21 cellular contexts compared by ENCODE assay signal in the genomic region with DNA sequence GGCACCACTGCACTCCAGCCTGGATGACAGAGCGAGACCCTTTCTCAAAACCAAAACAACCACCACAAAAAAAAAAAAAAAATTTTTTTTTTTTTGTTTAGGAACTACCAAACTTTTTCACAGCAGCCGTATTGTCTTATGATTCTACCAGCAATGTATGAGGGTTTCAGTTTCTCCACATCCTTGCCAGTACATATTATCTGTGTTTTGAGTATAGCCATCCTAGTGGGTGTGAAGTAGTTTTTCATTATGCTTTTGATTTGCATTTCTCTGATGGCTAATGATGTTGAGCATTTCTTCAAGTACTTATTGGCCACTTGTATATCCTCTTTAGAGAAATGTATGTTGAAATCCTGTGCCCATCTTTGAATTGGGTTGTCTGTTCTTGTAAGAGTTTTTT. TPM values are rescaled to one million over a fixed set of nuclear protein-coding genes. Genes with fewer than 3 reads are reported as not detected.
A peak's percentile ranks its signal among the peaks of the same experiment; 100 is the strongest.
DNase-seq lines count a peak whose midpoint lies in the region; ATAC-seq and TF ChIP-seq lines count a peak whose summit lies in the region.
"Had no signal": no experiment of that assay in that cellular context is flagged by ENCODE, and none has a peak within 500 bp of the region (broad histone marks: within the 10 kb centered on the region; RNA-seq: fewer than 3 reads in every experiment).

No MANE protein-coding gene starts in this region.

- TF ChIP-seq CTCF in GM12865 (IDR thresholded peaks at IDR 0.05; ENCODE audit: insufficient read depth, low read depth, low read length, missing control alignments) (no peak), endothelial cell (IDR thresholded peaks at IDR 0.05; ENCODE audit: unreplicated experiment) (no peak), GM13976 (IDR thresholded peaks at IDR 0.05; ENCODE audit: borderline replicate concordance, control extremely low read depth, extremely low read depth, insufficient read depth, missing control alignments) (no peak)

- H3K27me3 Mint-ChIP-seq in activated T-cell treated with anti-CD3 and anti-CD28 coated beads, Interleukin-2, amount 50 U/mL, for 72 hours (ENCODE audit: low read depth): no peaks in the 10 kb centered on the region
- no peaks in the 10 kb centered on the region for H3K27me3 Mint-ChIP-seq in endothelial cell (ENCODE audit: unreplicated experiment)

- no peak overlapping the region for H3K4me3 Mint-ChIP-seq in activated T-cell treated with anti-CD3 and anti-CD28 coated beads, Interleukin-2, amount 50 U/mL, for 72 hours
- H3K4me3 Mint-ChIP-seq in endothelial cell (ENCODE audit: unreplicated experiment): no peak overlapping the region
- H3K4me3 Mint-ChIP-seq: CD8-positive, alpha-beta T cell; GM23338 had no signal

- peak in 1 of 2 donors; percentile 17 for ATAC-seq in activated T-cell treated with anti-CD3 and anti-CD28 coated beads, Interleukin-2, amount 50 U/mL, for 72 hours (replicated peaks in 1 of 2)
- ATAC-seq in HG03135 (IDR thresholded peaks at IDR 0.05; ENCODE audit: unreplicated experiment): peak; percentile 57
- ATAC-seq: CD8-positive, alpha-beta T cell; GM23338; HCT116 had no signal

- in situ Hi-C loops in GM13976 (cut with MboI; ENCODE audit: low sequenced_read_pairs, unreplicated experiment): no loop called here

- H3K27ac Mint-ChIP-seq in activated T-cell treated with anti-CD3 and anti-CD28 coated beads, Interleukin-2, amount 50 U/mL, for 72 hours: peak overlapping the region; percentile 81
- H3K27ac Mint-ChIP-seq in endothelial cell (ENCODE audit: unreplicated experiment): peak overlapping the region; percentile 76
- H3K27ac Mint-ChIP-seq: CD8-positive, alpha-beta T cell; GM23338 had no signal

- H3K36me3 Mint-ChIP-seq in activated T-cell treated with anti-CD3 and anti-CD28 coated beads, Interleukin-2, amount 50 U/mL, for 72 hours (ENCODE audit: insufficient read depth in 2 of 2): peaks cover 2 to 6% of the 10 kb centered on the region in 2 donors
- H3K36me3 Mint-ChIP-seq in endothelial cell (ENCODE audit: low read depth, unreplicated experiment): peaks cover under 1% of the 10 kb centered on the region

- H3K4me3 ChIP-seq in GM12865 (ENCODE audit: low read depth, low read length): no peak overlapping the region
- H3K4me3 ChIP-seq: GM23338, SK-N-MC had no signal

- H3K9me3 Mint-ChIP-seq in activated T-cell treated with anti-CD3 and anti-CD28 coated beads, Interleukin-2, amount 50 U/mL, for 72 hours: no peaks in the 10 kb centered on the region
- no peaks in the 10 kb centered on the region for H3K9me3 Mint-ChIP-seq in endothelial cell (ENCODE audit: unreplicated experiment)
- H3K9me3 Mint-ChIP-seq: CD8-positive, alpha-beta T cell; GM23338 had no signal

- no peak for DNase-seq in activated T-cell treated with anti-CD3 and anti-CD28 coated beads, Interleukin-2, amount 50 U/mL, for 72 hours
- no peak for DNase-seq in activated T-cell treated with anti-CD3 and anti-CD28 coated beads, Interleukin-2, amount 50 U/mL, for 1 hour
- DNase-seq in GM12865 (ENCODE audit: low read depth): peak; percentile 18
- no peak for DNase-seq in endothelial cell (ENCODE audit: low spot score)
- DNase-seq in NAMALWA (ENCODE audit: low spot score): no peak
- no peak for DNase-seq in GM13976 (ENCODE audit: low spot score)
- no peak for DNase-seq in UCSD-AML1 (lab: John Stamatoyannopoulos, UW; ENCODE audit: unreplicated experiment)
- DNase-seq: BE2C; CD8-positive, alpha-beta T cell; MV-4-11; NCI-H1417 treated with DMSO at 0.1 percent for 48 hours; NCI-H187 treated with DMSO at 0.1 percent for 48 hours; NCI-H2227 treated with DMSO at 0.1 percent for 48 hours; NCI-H510A treated with DMSO at 0.1 percent for 48 hours; NCI-H82; OCI-M1; Right ventricle myocardium superior had no signal

- peaks cover 7% of the 10 kb centered on the region for H3K4me1 Mint-ChIP-seq in activated T-cell treated with anti-CD3 and anti-CD28 coated beads, Interleukin-2, amount 50 U/mL, for 72 hours (ENCODE audit: low read depth)
- no peaks in the 10 kb centered on the region for H3K4me1 Mint-ChIP-seq in endothelial cell (ENCODE audit: unreplicated experiment)

RNA-seq across cellular contexts. Expression of a gene that starts 51.7 kb away (rescaled TPM):
- total RNA-seq in activated T-cell treated with anti-CD3 and anti-CD28 coated beads, Interleukin-2, amount 50 U/mL, for 72 hours: 100 to 1,000 TPM; 140 to 157 TPM
- 94.8 TPM for total RNA-seq in endothelial cell (ENCODE audit: unreplicated experiment)
